In genomic region chr2:86608832-86609231, GRCh38 we compare ENCODE assay signal across 21 cellular contexts. TPM values are rescaled to one million over a fixed set of nuclear protein-coding genes. Genes with fewer than 3 reads are reported as not detected.
DNase-seq lines count a peak whose midpoint lies in the region; ATAC-seq and TF ChIP-seq lines count a peak whose summit lies in the region.
"Had no signal": no experiment of that assay in that cellular context is flagged by ENCODE, and none has a peak within 500 bp of the region (broad histone marks: within the 10 kb centered on the region; RNA-seq: fewer than 3 reads in every experiment).

No MANE protein-coding gene starts in this region.

- H3K9me3 ChIP-seq in right cardiac atrium (ENCODE audit: control insufficient read depth, low read length): no peaks in the 10 kb centered on the region
- H3K9me3 ChIP-seq: HAP-1 had no signal

- 80% methylated on average over 2 of the region's 2 CpGs for WGBS in right cardiac atrium

- H3K36me3 Mint-ChIP-seq in WTC11: peaks cover 18% of the 10 kb centered on the region
- peaks cover 31 to 43% of the 10 kb centered on the region in 2 donors for H3K36me3 Mint-ChIP-seq in naive B cell
- peaks cover 65% of the 10 kb centered on the region for H3K36me3 Mint-ChIP-seq in osteocyte (ENCODE audit: unreplicated experiment)

- H3K27me3 Mint-ChIP-seq in WTC11 (ENCODE audit: low read depth): no peaks in the 10 kb centered on the region
- no peaks in the 10 kb centered on the region for H3K27me3 Mint-ChIP-seq in naive B cell
- no peaks in the 10 kb centered on the region for H3K27me3 Mint-ChIP-seq in stimulated activated naive CD8-positive, alpha-beta T cell treated with anti-CD3 and anti-CD28 coated beads, Interleukin-15, amount 100 ng/mL, for 72 hours
- H3K27me3 Mint-ChIP-seq in osteocyte (ENCODE audit: unreplicated experiment): no peaks in the 10 kb centered on the region

- ATAC-seq in Right ventricle myocardium superior (ENCODE audit: poor library complexity) (peak; percentile 11), right cardiac atrium (no peak), WTC11 (no peak), naive B cell (ENCODE audit: low read depth in 2 of 2) (no peak), HG03565 (IDR thresholded peaks at IDR 0.05; ENCODE audit: unreplicated experiment) (no peak)
- ATAC-seq in stimulated activated naive CD8-positive, alpha-beta T cell treated with anti-CD3 and anti-CD28 coated beads, Interleukin-15, amount 100 ng/mL, for 72 hours: no peak
- ATAC-seq: Right ventricle myocardium inferior had no signal

- H3K27ac Mint-ChIP-seq in WTC11 (0 out of 2 replicates have a peak overlapping the region, but pooled peaks have one; percentile 60), naive B cell (peak overlapping the region in 4 of 6 donors; percentile 1 to 58 (median 28)), osteocyte (ENCODE audit: unreplicated experiment) (no peak overlapping the region)
- peak overlapping the region; percentile 27 for H3K27ac Mint-ChIP-seq in stimulated activated naive CD8-positive, alpha-beta T cell treated with anti-CD3 and anti-CD28 coated beads, Interleukin-15, amount 100 ng/mL, for 72 hours

- peaks cover 2% of the 10 kb centered on the region for H3K4me1 ChIP-seq in right cardiac atrium (ENCODE audit: control insufficient read depth, insufficient read depth, low read length)
- H3K4me1 ChIP-seq: HAP-1 had no signal

- H3K9me3 Mint-ChIP-seq in WTC11 (no peaks in the 10 kb centered on the region), naive B cell (no peaks in the 10 kb centered on the region), osteocyte (ENCODE audit: unreplicated experiment) (no peaks in the 10 kb centered on the region)
- H3K9me3 Mint-ChIP-seq in stimulated activated naive CD8-positive, alpha-beta T cell treated with anti-CD3 and anti-CD28 coated beads, Interleukin-15, amount 100 ng/mL, for 72 hours: no peaks in the 10 kb centered on the region

- DNase-seq in Right ventricle myocardium superior (no peak), right cardiac atrium (no peak), WTC11 (ENCODE audit: low spot score) (no peak), naive B cell (no peak), SKM-1 treated with dmso at 0.1 percent for 144 hours (lab: John Stamatoyannopoulos, UW; ENCODE audit: unreplicated experiment) (no peak), osteocyte (ENCODE audit: extremely low spot score, unreplicated experiment) (no peak)
- DNase-seq in stimulated activated naive CD8-positive, alpha-beta T cell treated with anti-CD3 and anti-CD28 coated beads, Interleukin-15, amount 100 ng/mL, for 72 hours: no peak
- DNase-seq: ACHN, DMS153, GDM1, GM23248, IMR-90, NCI-H1417, NCI-H187, NCI-H2107, NCI-H510A treated with DMSO at 0.1 percent for 48 hours, NCI-H774 had no signal

- H3K4me1 Mint-ChIP-seq in WTC11: no peaks in the 10 kb centered on the region
- peaks cover 5 to 13% (median 7%) of the 10 kb centered on the region in 3 donors for H3K4me1 Mint-ChIP-seq in naive B cell
- H3K4me1 Mint-ChIP-seq in stimulated activated naive CD8-positive, alpha-beta T cell treated with anti-CD3 and anti-CD28 coated beads, Interleukin-15, amount 100 ng/mL, for 72 hours: peaks cover 18% of the 10 kb centered on the region
- no peaks in the 10 kb centered on the region for H3K4me1 Mint-ChIP-seq in osteocyte (ENCODE audit: unreplicated experiment)

- H3K4me3 Mint-ChIP-seq in WTC11 (no peak overlapping the region), naive B cell (no peak overlapping the region), osteocyte (ENCODE audit: unreplicated experiment) (no peak overlapping the region)
- H3K4me3 Mint-ChIP-seq in stimulated activated naive CD8-positive, alpha-beta T cell treated with anti-CD3 and anti-CD28 coated beads, Interleukin-15, amount 100 ng/mL, for 72 hours: no peak overlapping the region

- intact Hi-C loops in Right ventricle myocardium superior (cut with DNase I) (no loop called here), right cardiac atrium (cut with DNase I) (no loop called here)

- POLR2A ChIA-PET in WTC11 (lab: Charles Lee): no interaction called here

- no peak overlapping the region for H3K27ac ChIP-seq in right cardiac atrium (ENCODE audit: low read length)
- H3K27ac ChIP-seq: C4-2B, GM23248 had no signal

- no peak overlapping the region for H3K4me3 ChIP-seq in right cardiac atrium (ENCODE audit: low read length)
- H3K4me3 ChIP-seq: GM23248, HAP-1 had no signal

- CTCF ChIA-PET in WTC11 (lab: Charles Lee): interaction anchor here (1.0 kb wide), 1 partner anchor 121 kb away, joined by 3 read pairs; no protein-coding TSS in a partner anchor

- TF ChIP-seq CTCF in WTC11 (IDR thresholded peaks at IDR 0.05): no peak
- no peak for TF ChIP-seq CTCF in osteocyte (IDR thresholded peaks at IDR 0.05)

- no peaks in the 10 kb centered on the region for H3K27me3 ChIP-seq in right cardiac atrium (ENCODE audit: control insufficient read depth, insufficient read depth)

TF ChIP-seq in WTC11, 78 proteins besides CTCF, POLR2A, EP300 and RAD21:
- TF ChIP-seq ZNF423 (CRISPR knock-in tag; IDR thresholded peaks at IDR 0.05) (no peak), FOXP1 (CRISPR knock-in tag; IDR thresholded peaks at IDR 0.05; ENCODE audit: borderline replicate concordance) (no peak), ZSCAN18 (CRISPR knock-in tag; IDR thresholded peaks at IDR 0.05) (no peak), SP1 (CRISPR knock-in tag; conservative IDR thresholded peaks at IDR 0.05) (no peak)
TF ChIP-seq in WTC11: peak in this region for 0.

RNA-seq across cellular contexts. Expression of gene RNF103, which starts 14.8 kb away (rescaled TPM):
- total RNA-seq in Right ventricle myocardium superior: 51.7 TPM
- total RNA-seq in right cardiac atrium: 10 to 100 TPM; 37.1 to 46.2 (median 43.5) TPM
- polyA plus RNA-seq in right cardiac atrium: 39.3 TPM
- 6.8 to 9.0 TPM (median 8.0 TPM) in 3 replicates for total RNA-seq in WTC11 (2021)
- 1 to 10 TPM; 3.3 to 7.6 (median 4.9) TPM for polyA plus RNA-seq in naive B cell (ENCODE audit: low read depth in 6 of 6)
- 35.8 and 38.4 TPM in 2 replicates for total RNA-seq in osteocyte

RNA-seq across cellular contexts. Expression of gene CHMP3, which starts 45.6 kb away (rescaled TPM):
- total RNA-seq in Right ventricle myocardium superior (173 TPM), right cardiac atrium (100 to 1,000 TPM; 144 to 164 (median 155) TPM), WTC11 (2021) (21.3 to 22.7 TPM (median 22.7 TPM) in 3 replicates), osteocyte (111 and 124 TPM in 2 replicates)
- polyA plus RNA-seq in right cardiac atrium (89.7 TPM), naive B cell (ENCODE audit: low read depth in 6 of 6) (100 to 1,000 TPM in 2 of 6 donors, 10 to 100 TPM in 4; 61.6 to 107 (median 96.4) TPM)
